ENCODE assay signal across 16 cellular contexts in the genomic region with DNA sequence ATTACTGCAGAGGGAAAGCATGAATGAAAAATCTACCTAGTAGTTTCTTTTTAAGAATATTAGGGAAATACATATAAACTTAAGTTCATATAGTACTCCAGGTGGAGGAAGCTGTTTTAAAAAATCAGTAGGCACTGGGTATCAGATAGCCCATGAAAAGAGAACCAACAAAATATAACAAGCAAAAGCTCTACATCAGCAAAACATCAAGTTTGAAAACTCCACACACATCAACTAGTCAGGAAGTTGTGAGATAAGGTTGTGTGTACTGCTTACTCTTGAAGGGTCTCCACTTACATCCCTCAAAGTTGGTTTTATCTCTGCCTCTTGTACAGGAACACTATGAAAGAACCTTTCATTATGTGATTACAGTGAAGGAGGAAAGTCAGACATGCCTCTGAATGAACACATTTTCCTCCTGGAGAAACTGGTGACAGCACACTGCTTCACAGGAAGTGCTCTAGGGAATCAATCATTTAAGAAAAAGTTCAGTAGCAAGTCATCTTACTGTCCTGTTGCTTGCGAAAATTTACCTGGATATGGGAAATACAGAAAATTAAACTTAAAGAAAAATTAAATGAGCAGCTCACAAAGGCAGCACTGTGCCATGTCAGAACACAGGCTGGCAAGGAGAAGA. TPM values are rescaled to one million over a fixed set of nuclear protein-coding genes. Genes with fewer than 3 reads are reported as not detected.
DNase-seq lines count a peak whose midpoint lies in the region; ATAC-seq and TF ChIP-seq lines count a peak whose summit lies in the region.
"Had no signal": no experiment of that assay in that cellular context is flagged by ENCODE, and none has a peak within 500 bp of the region (broad histone marks: within the 10 kb centered on the region; RNA-seq: fewer than 3 reads in every experiment).

No MANE protein-coding gene starts in this region.

- no peaks in the 10 kb centered on the region for H3K36me3 ChIP-seq in ascending aorta
- H3K36me3 ChIP-seq in mesodermal cell (ENCODE audit: control insufficient read depth, insufficient read depth, low read length), result no peaks in the 10 kb centered on the region
- no peaks in the 10 kb centered on the region for H3K36me3 ChIP-seq in suprapubic skin

- no peaks in the 10 kb centered on the region for H3K27me3 ChIP-seq in ascending aorta
- no peaks in the 10 kb centered on the region for H3K27me3 ChIP-seq in suprapubic skin

- TF ChIP-seq EP300 in suprapubic skin (IDR thresholded peaks at IDR 0.05), result no peak

- no peak for TF ChIP-seq CTCF in ascending aorta (IDR thresholded peaks at IDR 0.05)
- no peak for TF ChIP-seq CTCF in suprapubic skin (IDR thresholded peaks at IDR 0.05)

- DNase-seq in COLO829 (ENCODE audit: low spot score) (peak; percentile 54), ascending aorta (ENCODE audit: low spot score in 2 of 2) (no peak), suprapubic skin (ENCODE audit: low spot score in 2 of 2) (no peak), posterior vena cava (ENCODE audit: low spot score) (no peak), dermis blood vessel endothelial cell (no peak), NCI-H1048 (lab: John Stamatoyannopoulos, UW) (no peak)
- DNase-seq: activated CD4-positive, alpha-beta T cell treated with anti-CD3 and anti-CD28 coated beads, Interleukin-2, amount 50 U/mL, for 1 hour; activated gamma-delta T cell; COR-L47; NCI-H1417; PC-9; stimulated activated CD4-positive, alpha-beta T cell treated with anti-CD3 and anti-CD28 coated beads, Interleukin-4, amount 100 ng/mL, for 4 hours; stimulated activated naive CD8-positive, alpha-beta T cell treated with anti-CD3 and anti-CD28 coated beads, Interleukin-15, Interleukin-2, amounts not matched to agents 100 U/mL and 50 U/mL, for 24 hours; T-helper 2 cell had no signal

- no peak for TF ChIP-seq POLR2A in suprapubic skin (IDR thresholded peaks at IDR 0.05)

- H3K27ac ChIP-seq in ascending aorta (peak overlapping the region; percentile 67 to 77), mesodermal cell (ENCODE audit: low read depth, low read length, severe bottlenecking) (peak overlapping the region; percentile 50), suprapubic skin (peak overlapping the region; percentile 86)
- H3K27ac ChIP-seq: PC-9 had no signal

- H3K4me1 ChIP-seq in ascending aorta (peaks cover 3 to 41% of the 10 kb centered on the region in 2 donors), mesodermal cell (ENCODE audit: control insufficient read depth, insufficient read depth, low read length, poor library complexity, severe bottlenecking) (peaks cover 4% of the 10 kb centered on the region), suprapubic skin (peaks cover 39% of the 10 kb centered on the region)

- intact Hi-C loops in ascending aorta (cut with DNase I), result loop anchor here (1.0 kb wide), 1 partner anchor 9 kb away; no protein-coding TSS in a partner anchor
- intact Hi-C loops in posterior vena cava (cut with DNase I), result no loop called here

- H3K4me3 ChIP-seq in ascending aorta, result no peak overlapping the region
- no peak overlapping the region for H3K4me3 ChIP-seq in mesodermal cell (ENCODE audit: extremely low read depth, insufficient read depth, low read length, poor library complexity, severe bottlenecking)
- H3K4me3 ChIP-seq in suprapubic skin, result no peak overlapping the region
- H3K4me3 ChIP-seq: PC-9 had no signal

- no peak for ATAC-seq in GM21528 (IDR thresholded peaks at IDR 0.05; ENCODE audit: low FRiP score, unreplicated experiment)
- ATAC-seq: stimulated activated naive CD8-positive, alpha-beta T cell treated with anti-CD3 and anti-CD28 coated beads, Interleukin-15, Interleukin-2, amounts not matched to agents 100 U/mL and 50 U/mL, for 24 hours had no signal

- no peaks in the 10 kb centered on the region for H3K9me3 ChIP-seq in ascending aorta
- no peaks in the 10 kb centered on the region for H3K9me3 ChIP-seq in mesodermal cell (ENCODE audit: control insufficient read depth, low read length)
- H3K9me3 ChIP-seq in suprapubic skin, result no peaks in the 10 kb centered on the region

- no CpG with 5 or more reads among the region's 1 CpG for WGBS in mesodermal cell (ENCODE audit: insufficient coverage in 2 of 2), 2 experiments
- WGBS in suprapubic skin, result 55% methylated on average over 1 of the region's 1 CpG

RNA-seq across cellular contexts. Expression of a gene that starts 57.7 kb away (rescaled TPM):
- total RNA-seq in ascending aorta, result 27.4 TPM
- polyA plus RNA-seq in mesodermal cell (2013, experiment 1 of 2), result 16.2 TPM
- polyA plus RNA-seq in mesodermal cell (2013, experiment 2 of 2), result 12.8 TPM
- 10 to 100 TPM; 26.2 to 58.3 (median 29.7) TPM for total RNA-seq in suprapubic skin
- 10 to 100 TPM; 29.9 to 30.7 TPM for total RNA-seq in posterior vena cava
- 25.0 and 26.9 TPM in 2 replicates for total RNA-seq in dermis blood vessel endothelial cell
